Comparison of ENCODE assay signal across 11 cellular contexts in genomic region chr6:56374841-56375369, GRCh38.
A peak's percentile ranks its signal among the peaks of the same experiment; 100 is the strongest.
DNase-seq lines count a peak whose midpoint lies in the region; ATAC-seq and TF ChIP-seq lines count a peak whose summit lies in the region.
"Had no signal": no experiment of that assay in that cellular context is flagged by ENCODE, and none has a peak within 500 bp of the region (broad histone marks: within the 10 kb centered on the region; RNA-seq: fewer than 3 reads in every experiment).

No MANE protein-coding gene starts in this region.

- H3K36me3 ChIP-seq in rectal smooth muscle tissue (ENCODE audit: control insufficient read depth, insufficient read depth, low read length) (no peaks in the 10 kb centered on the region), H7 (replicated peaks; ENCODE audit: control insufficient read depth, insufficient read depth, low read length) (no peaks in the 10 kb centered on the region)
- H3K36me3 ChIP-seq: neutrophil had no signal

- H3K4me3 ChIP-seq in astrocyte of the cerebellum (ENCODE audit: low read depth, low read length): no peak overlapping the region
- H3K4me3 ChIP-seq in rectal smooth muscle tissue (ENCODE audit: low read length): peak overlapping the region; percentile 12
- H3K4me3 ChIP-seq in H7 (ENCODE audit: insufficient read depth, low read depth, low read length): no peak overlapping the region

- H3K4me1 ChIP-seq in rectal smooth muscle tissue (ENCODE audit: control insufficient read depth, insufficient read depth, low read length): peaks cover 45% of the 10 kb centered on the region

- intact Hi-C loops in Right ventricle myocardium superior (cut with DNase I): loop anchor here (5.0 kb wide), 1 partner anchor 72 kb away; no protein-coding TSS in a partner anchor

- H3K27ac ChIP-seq in rectal smooth muscle tissue (ENCODE audit: low read depth, low read length): peak overlapping the region; percentile 73
- H3K27ac ChIP-seq: neutrophil had no signal

- peak; percentile 37 for DNase-seq in AG08396 (ENCODE audit: low spot score)
- DNase-seq in astrocyte of the cerebellum (ENCODE audit: low read depth): peak; percentile 61
- no peak for DNase-seq in Right ventricle myocardium superior
- no peak for DNase-seq in NCI-H748 (lab: John Stamatoyannopoulos, UW; ENCODE audit: unreplicated experiment)
- DNase-seq in T-helper 9 cell: no peak
- DNase-seq in H7: no peak
- DNase-seq: activated T-cell treated with anti-CD3 and anti-CD28 coated beads, Interleukin-2, amount 50 U/mL, for 48 hours; NCI-H1436 treated with DMSO at 0.1 percent for 48 hours had no signal

- TF ChIP-seq CTCF in astrocyte of the cerebellum (IDR thresholded peaks at IDR 0.05; ENCODE audit: low read depth, low read length, missing control alignments): no peak

- no peaks in the 10 kb centered on the region for H3K27me3 ChIP-seq in rectal smooth muscle tissue (ENCODE audit: control insufficient read depth, insufficient read depth, low read length)
- no peaks in the 10 kb centered on the region for H3K27me3 ChIP-seq in H7 (ENCODE audit: control insufficient read depth, insufficient read depth, low read length)
- H3K27me3 ChIP-seq: neutrophil had no signal

- ATAC-seq in Right ventricle myocardium superior (ENCODE audit: poor library complexity) (peak; percentile 80), HG02588 (IDR thresholded peaks at IDR 0.05; ENCODE audit: unreplicated experiment) (no peak)

- H3K9ac ChIP-seq in rectal smooth muscle tissue (ENCODE audit: low read length): no peak overlapping the region

- in situ Hi-C loops in astrocyte of the cerebellum (cut with HindIII; ENCODE audit: low sequenced_read_pairs): no loop called here

Comparison
In these comparisons a context has a peak if more than half of its experiments do, and no peak if none do; other contexts are left out.
1. DNase-seq: peak in AG08396 (single experiment) and astrocyte of the cerebellum (single experiment); none in Right ventricle myocardium superior (single experiment), NCI-H748 (single experiment), T-helper 9 cell (single experiment) and H7 (single experiment).